24 cellular contexts compared by ENCODE assay signal in genomic region chr11:120307476-120307875, GRCh38. TPM values are rescaled to one million over a fixed set of nuclear protein-coding genes. Genes with fewer than 3 reads are reported as not detected.
DNase-seq lines count a peak whose midpoint lies in the region; ATAC-seq, FAIRE-seq and TF ChIP-seq lines count a peak whose summit lies in the region.
"Had no signal": no experiment of that assay in that cellular context is flagged by ENCODE, and none has a peak within 500 bp of the region (broad histone marks: within the 10 kb centered on the region; RNA-seq: fewer than 3 reads in every experiment).

No MANE protein-coding gene starts in this region.

- H3K4me1 ChIP-seq in HCT116 (ENCODE audit: control insufficient read depth in 1 of 2, insufficient read depth in 2 of 2, low read length in 2 of 2) (peaks cover 20 to 65% of the 10 kb centered on the region in 2 experiments), H1 (replicated peaks in 1 of 4; ENCODE audit: control insufficient read depth in 3 of 4, insufficient read depth in 4 of 4, low read length in 3 of 4) (peaks cover 0 to 12% (median 5%) of the 10 kb centered on the region in 4 experiments; a peak in 5 of 7 replicates)
- H3K4me1 ChIP-seq: BE2C, Caco-2, HAP-1 had no signal

- H3K4me2 ChIP-seq in HCT116 (ENCODE audit: low read length): peak overlapping the region; percentile 72
- H3K4me2 ChIP-seq in H1 (ENCODE audit: insufficient read depth in 1 of 2, low read depth in 2 of 2, low read length in 2 of 2): no peak overlapping the region
- H3K4me2 ChIP-seq: A549, GM23338 had no signal

- TF ChIP-seq POLR2A in HCT116 (IDR thresholded peaks at IDR 0.05; ENCODE audit: borderline replicate concordance, extremely low read depth, insufficient read depth, insufficient read length) (no peak), H1 (IDR thresholded peaks at IDR 0.05; ENCODE audit: control extremely low read depth in 1 of 2, low read depth in 2 of 2, low read length in 2 of 2) (no peak)

- no peaks in the 10 kb centered on the region for H3K36me3 ChIP-seq in HCT116 (ENCODE audit: control insufficient read depth in 1 of 2, insufficient read depth in 2 of 2, low read length in 2 of 2)
- no peaks in the 10 kb centered on the region for H3K36me3 ChIP-seq in H1 (ENCODE audit: control insufficient read depth in 2 of 4, insufficient read depth in 4 of 4, low read length in 3 of 4)
- H3K36me3 ChIP-seq: BE2C; BLaER1 treated with 17β-estradiol and CSF1 and Interleukin-3, amounts not matched to agents 10 nM and 100 nM; HAP-1 had no signal

- no peak overlapping the region for H3K4ac ChIP-seq in H1 (replicated peaks; ENCODE audit: insufficient read length, low read depth, low read length)

- no peak overlapping the region for H3K9ac ChIP-seq in HCT116 (ENCODE audit: low read length)
- no peak overlapping the region for H3K9ac ChIP-seq in H1 (replicated peaks in 1 of 4; ENCODE audit: extremely low read depth in 1 of 4, low read depth in 3 of 4, low read length in 3 of 4)
- H3K9ac ChIP-seq: BLaER1 treated with 17β-estradiol and CSF1 and Interleukin-3, amounts not matched to agents 10 nM and 100 nM had no signal

- CTCF ChIA-PET in HCT116 (lab: Charles Lee) (interaction anchor here (1.4 to 1.6 kb wide), 2 partner anchors 10 to 18 kb away, joined by 4 to 7 read pairs; partner anchors contain the start of gene TLCD5), RWPE1 (lab: Yijun Ruan, JAX) (interaction anchor here (0.6 kb wide), 1 partner anchor 117 kb away, joined by 3 read pairs; no protein-coding TSS in a partner anchor), H1 (lab: Charles Lee; ENCODE audit: partially characterized antibody) (interaction anchor here (0.8 to 31.5 kb wide), 7 partner anchors 9 to 136 kb away, joined by 3 to 1412 read pairs (median 3); partner anchors contain the start of gene POU2F3)

- H4K91ac ChIP-seq in H1 (replicated peaks; ENCODE audit: insufficient read length, low read length): no peak overlapping the region

- no peaks in the 10 kb centered on the region for H3K27me3 ChIP-seq in HCT116 (ENCODE audit: insufficient read depth, low read length)
- H3K27me3 ChIP-seq in H1 (replicated peaks in 1 of 4; ENCODE audit: control insufficient read depth in 3 of 4, extremely low read depth in 1 of 4, insufficient read depth in 3 of 4, low read length in 3 of 4): peaks cover 0 to 7% (median 0%) of the 10 kb centered on the region in 4 experiments; a peak in 2 of 7 replicates
- H3K27me3 ChIP-seq: BE2C; BLaER1 treated with 17β-estradiol and CSF1 and Interleukin-3, amounts not matched to agents 10 nM and 100 nM had no signal

- H3K56ac ChIP-seq in H1 (replicated peaks; ENCODE audit: insufficient read length, low read depth, low read length): no peak overlapping the region

- no peak overlapping the region for H2BK15ac ChIP-seq in H1 (ENCODE audit: low read length)

- DNase-seq in HCT116 (ENCODE audit: low read depth, low spot score) (no peak), RWPE1 (ENCODE audit: low spot score) (no peak), H1 (ENCODE audit: low read depth in 1 of 2, low spot score in 2 of 2) (no peak), left kidney (ENCODE audit: low read depth, low spot score) (peak; percentile 40), GM10266 (ENCODE audit: extremely low spot score) (no peak), A172 (ENCODE audit: low spot score) (no peak), iPS-NIHi11 (ENCODE audit: low spot score) (no peak)
- DNase-seq: ACHN; AML-193; BE2C; Caco-2; CD4-positive, alpha-beta memory T cell; DMS153; DND-41 had no signal

- H3K27ac ChIP-seq in HCT116 (ENCODE audit: low read depth, low read length): no peak overlapping the region; the same call in 1 of the 2 replicates
- peak overlapping the region; percentile 48; the same call in 1 of the 2 replicates for H3K27ac ChIP-seq in RWPE1
- H3K27ac ChIP-seq in H1 (ENCODE audit: low read depth, low read length): no peak overlapping the region
- H3K27ac ChIP-seq: 22Rv1; A549; BLaER1 treated with 17β-estradiol and CSF1 and Interleukin-3, amounts not matched to agents 10 nM and 100 nM had no signal

- H3K4me3 ChIP-seq in HCT116 (replicated peaks in 1 of 2; ENCODE audit: low read depth in 1 of 2, low read length in 2 of 2) (no peak overlapping the region), H1 (ENCODE audit: extremely low read depth in 1 of 4, insufficient read depth in 2 of 4, low read depth in 3 of 4, low read length in 4 of 4) (no peak overlapping the region)
- H3K4me3 ChIP-seq: A549; BLaER1 treated with 17β-estradiol and CSF1 and Interleukin-3, amounts not matched to agents 10 nM and 100 nM; GM12878; GM23338; HAP-1 had no signal

- H3K9me2 ChIP-seq in HCT116 (ENCODE audit: insufficient read depth): no peaks in the 10 kb centered on the region

- no peak for TF ChIP-seq EP300 in H1 (IDR thresholded peaks at IDR 0.05; ENCODE audit: borderline replicate concordance in 1 of 2, low read depth in 2 of 2, low read length in 2 of 2)

- TF ChIP-seq CTCF in HCT116 (IDR thresholded peaks at IDR 0.05 in 2 of 3, conservative IDR thresholded peaks at IDR 0.05 in 1 of 3; ENCODE audit: borderline replicate concordance in 1 of 3, insufficient read depth in 1 of 3, low read depth in 2 of 3, low read length in 2 of 3) (no peak), RWPE1 (conservative IDR thresholded peaks at IDR 0.05; ENCODE audit: low read depth) (no peak), H1 (IDR thresholded peaks at IDR 0.05; ENCODE audit: control extremely low read depth in 1 of 3, insufficient read depth in 1 of 3, low read depth in 1 of 3, low read length in 3 of 3) (no peak), GM10266 (IDR thresholded peaks at IDR 0.05; ENCODE audit: control insufficient read depth, insufficient read depth, low read depth, missing control alignments) (no peak)

- no peak overlapping the region for H2BK5ac ChIP-seq in H1 (ENCODE audit: low read depth, low read length)

- H2BK20ac ChIP-seq in H1 (ENCODE audit: low read length): no peak overlapping the region

- H3K18ac ChIP-seq in H1 (ENCODE audit: extremely low read depth, low read length): no peak overlapping the region

- H2AFZ ChIP-seq in HCT116 (ENCODE audit: low read depth, low read length, poor library complexity, severe bottlenecking): no peak overlapping the region
- no peak overlapping the region for H2AFZ ChIP-seq in H1 (ENCODE audit: low read length)
- H2AFZ ChIP-seq: GM23338 had no signal

- no TSS peak for BruUV-seq in HCT116 (replicated peaks; lab: Mats Ljungman, UMichigan)

- POLR2A ChIA-PET in HCT116 (lab: Charles Lee) (interaction anchor here (1.0 kb wide), 1 partner anchor 18 kb away, joined by 3 read pairs; the partner anchor contains the start of gene TLCD5), RWPE1 (lab: Yijun Ruan, JAX; ENCODE audit: low non-redundant PET) (no interaction called here), H1 (lab: Charles Lee; ENCODE audit: partially characterized antibody) (no interaction called here)

- H2AK5ac ChIP-seq in H1 (ENCODE audit: low read depth, low read length): no peak overlapping the region

- RAD21 ChIA-PET in HCT116 (lab: Charles Lee; ENCODE audit: low non-redundant PET in 1 of 2, low total read pairs in 2 of 2, uncharacterized antibody in 2 of 2, unreplicated experiment in 2 of 2): no interaction called here

- peak overlapping the region; percentile 11; the same call in 1 of the 2 replicates for H2BK12ac ChIP-seq in H1 (ENCODE audit: low read depth, low read length)

- no peaks in the 10 kb centered on the region for H3K23me2 ChIP-seq in H1 (ENCODE audit: low read depth, low read length)

- H3K9me3 ChIP-seq in HCT116 (ENCODE audit: control insufficient read depth in 1 of 2, insufficient read depth in 1 of 2, low read depth in 1 of 2, low read length in 2 of 2) (no peaks in the 10 kb centered on the region), H1 (ENCODE audit: insufficient read depth in 2 of 2, low read depth in 1 of 2, low read length in 1 of 2) (no peaks in the 10 kb centered on the region)
- H3K9me3 ChIP-seq: A549; BE2C; BLaER1 treated with 17β-estradiol and CSF1 and Interleukin-3, amounts not matched to agents 10 nM and 100 nM; Caco-2; HAP-1 had no signal

- no peak overlapping the region for H2BK120ac ChIP-seq in H1 (replicated peaks; ENCODE audit: low read depth, low read length)

- intact Hi-C loops in HCT116 (cut with micrococcal nuclease): no loop called here

- H4K20me1 ChIP-seq in HCT116 (ENCODE audit: insufficient read depth) (no peaks in the 10 kb centered on the region), H1 (replicated peaks in 1 of 2; ENCODE audit: control insufficient read depth in 1 of 2, insufficient read depth in 2 of 2, low read length in 2 of 2) (no peaks in the 10 kb centered on the region)

- H3K79me2 ChIP-seq in HCT116 (ENCODE audit: insufficient read depth, low read length) (no peaks in the 10 kb centered on the region), H1 (ENCODE audit: control insufficient read depth in 1 of 2, insufficient read depth in 2 of 2, low read length in 2 of 2) (no peaks in the 10 kb centered on the region)

- no peak overlapping the region for H4K8ac ChIP-seq in H1 (ENCODE audit: extremely low read depth, insufficient read depth, low read length)

- H3K14ac ChIP-seq in H1 (ENCODE audit: insufficient read length): no peak overlapping the region

- no peak overlapping the region for H4K5ac ChIP-seq in H1 (ENCODE audit: insufficient read length, low read depth, low read length)

- 86% methylated on average over 11 of the region's 11 CpGs; no CpG with 5 or more reads in 1 of the 2 experiments for WGBS in H1 (ENCODE audit: extremely low coverage in 1 of 2, insufficient coverage in 1 of 2, insufficient read length in 1 of 2, insufficient replicate concordance in 2 of 2, low coverage in 1 of 2, low lambda C conversion rate in 2 of 2, missing lambda C conversion rate in 1 of 2), 2 experiments

- H3K79me1 ChIP-seq in H1 (ENCODE audit: low read depth, low read length): no peaks in the 10 kb centered on the region

- TF ChIP-seq RAD21 in HCT116 (IDR thresholded peaks at IDR 0.05; ENCODE audit: low read depth) (no peak), H1 (IDR thresholded peaks at IDR 0.05 in 1 of 2, conservative IDR thresholded peaks at IDR 0.05 in 1 of 2; ENCODE audit: low read depth in 2 of 2, low read length in 2 of 2) (no peak)

- H3K23ac ChIP-seq in H1 (ENCODE audit: insufficient read length): no peak overlapping the region

- FAIRE-seq in H1 (lab: Jason Lieb, UNC): no peak
- FAIRE-seq: A549, G401.6, GM12878, GM19239, H54 had no signal

- no peak for ATAC-seq in HCT116
- ATAC-seq in esophagus mucosa: no peak
- ATAC-seq: A549, GM12878, GM23338 had no signal

RNA-seq across cellular contexts. Expression of gene TLCD5, which starts 17.6 kb away (rescaled TPM):
- total RNA-seq in HCT116 (2021; ENCODE audit: unreplicated experiment): 9.1 TPM
- 4.9 and 7.1 TPM in 2 replicates for polyA plus RNA-seq in HCT116 (2012)
- total RNA-seq in H1 (2021; fragmentation: NEBNext Ultra II Directional; extraction: Animal tissue kit (Norgen Biotek cat#: 25700)): 9.5 TPM in 2 replicates
- 7.7 and 10.1 TPM in 2 replicates for polyA plus RNA-seq in H1 (2011; rRNA removed)
- 8.8 TPM for polyA plus RNA-seq in H1 (2011; cell fraction: cytosol; rRNA removed)
- polyA plus RNA-seq in H1 (2011; cell fraction: nucleus; rRNA removed): 7.6 TPM
- polyA plus RNA-seq in H1 (2012, experiment 1 of 2): 5.7 to 7.8 TPM (median 7.3 TPM) in 4 replicates
- 2.2 TPM for polyA plus RNA-seq in H1 (2012, experiment 2 of 2)
- 7.3 TPM for polyA plus RNA-seq in H1 (2013, experiment 1 of 2)
- polyA plus RNA-seq in H1 (2013, experiment 2 of 2): 7.9 TPM
- polyA minus RNA-seq in H1 (2011; rRNA and poly(A)+ RNA removed): 13.6 and 15.0 TPM in 2 replicates
- polyA minus RNA-seq in H1 (2011; cell fraction: cytosol; rRNA and poly(A)+ RNA removed): 4.2 TPM
- polyA minus RNA-seq in H1 (2011; cell fraction: nucleus; rRNA and poly(A)+ RNA removed): 9.3 TPM
- 7.1 and 7.3 TPM in 2 replicates for total RNA-seq in A172 (2014; rRNA removed; shearing (Covaris generic))
- total RNA-seq in esophagus mucosa: 0.48 TPM

RNA-seq across cellular contexts. Expression of gene ARHGEF12, which starts 28.7 kb away (rescaled TPM):
- total RNA-seq in HCT116 (2021; ENCODE audit: unreplicated experiment): 81.4 TPM
- polyA plus RNA-seq in HCT116 (2012): 27.4 and 29.4 TPM in 2 replicates
- total RNA-seq in H1 (2021; fragmentation: NEBNext Ultra II Directional; extraction: Animal tissue kit (Norgen Biotek cat#: 25700)): 31.2 and 33.7 TPM in 2 replicates
- 3.7 and 5.1 TPM in 2 replicates for polyA plus RNA-seq in H1 (2011; rRNA removed)
- 7.2 TPM for polyA plus RNA-seq in H1 (2011; cell fraction: cytosol; rRNA removed)
- 7.9 TPM for polyA plus RNA-seq in H1 (2011; cell fraction: nucleus; rRNA removed)
- 9.8 to 15.0 TPM (median 12.8 TPM) in 4 replicates for polyA plus RNA-seq in H1 (2012, experiment 1 of 2)
- 0.60 TPM for polyA plus RNA-seq in H1 (2012, experiment 2 of 2)
- 10.5 TPM for polyA plus RNA-seq in H1 (2013, experiment 1 of 2)
- 10.2 TPM for polyA plus RNA-seq in H1 (2013, experiment 2 of 2)
- polyA minus RNA-seq in H1 (2011; rRNA and poly(A)+ RNA removed): 32.5 and 43.1 TPM in 2 replicates
- 21.2 TPM for polyA minus RNA-seq in H1 (2011; cell fraction: cytosol; rRNA and poly(A)+ RNA removed)
- 57.4 TPM for polyA minus RNA-seq in H1 (2011; cell fraction: nucleus; rRNA and poly(A)+ RNA removed)
- total RNA-seq in A172 (2014; rRNA removed; shearing (Covaris generic)): 18.9 and 29.4 TPM in 2 replicates
- 62.7 TPM for total RNA-seq in esophagus mucosa
